Comparison of ENCODE assay signal across 35 cellular contexts in the genomic region with DNA sequence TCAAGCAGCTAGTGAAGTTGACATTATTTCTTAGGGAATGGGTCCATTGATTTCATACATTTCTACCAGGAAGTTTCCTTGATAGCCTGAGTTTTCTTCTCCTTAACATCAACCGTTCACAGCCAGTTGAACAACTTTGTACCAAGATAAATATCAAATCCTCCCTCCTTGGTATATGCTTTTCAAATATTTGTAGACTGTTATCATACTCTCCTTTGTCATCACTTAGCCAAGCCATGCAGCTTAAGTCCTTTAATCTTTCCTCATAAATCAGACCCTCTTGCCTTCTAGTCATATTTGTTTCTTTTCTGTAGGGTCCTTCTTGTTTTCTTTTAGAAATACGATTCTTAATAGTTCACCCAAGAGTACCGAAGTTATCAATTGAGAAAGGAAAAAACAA. TPM values are rescaled to one million over a fixed set of nuclear protein-coding genes. Genes with fewer than 3 reads are reported as not detected.
"Had no signal": no experiment of that assay in that cellular context is flagged by ENCODE, and none has a peak within 500 bp of the region (broad histone marks: within the 10 kb centered on the region; RNA-seq: fewer than 3 reads in every experiment).

No MANE protein-coding gene starts in this region.

- FAIRE-seq: endometrium had no signal

- H3K4me3 ChIP-seq: ascending aorta, breast epithelium, cardiac muscle cell, colonic mucosa, esophagus squamous epithelium, gastroesophageal sphincter had no signal

- H3K4me3 Mint-ChIP-seq: activated CD4-positive, alpha-beta memory T cell treated with anti-CD3 and anti-CD28 coated beads for 36 hours; activated CD4-positive, alpha-beta T cell treated with anti-CD3 and anti-CD28 coated beads for 36 hours; activated CD4-positive, alpha-beta T cell treated with anti-CD3 and anti-CD28 coated beads, Interleukin-2, amount 10 ng/mL, durations not matched to agents 24 days and 14 days; activated naive CD4-positive, alpha-beta T cell treated with anti-CD3 and anti-CD28 coated beads, Interleukin-2, amount 10 ng/mL, durations not matched to agents 7 days and 5 days; activated naive CD8-positive, alpha-beta T cell treated with anti-CD3 and anti-CD28 coated beads, Interleukin-2, amount 10 ng/mL, durations not matched to agents 7 days and 5 days; activated T-cell treated with anti-CD3 and anti-CD28 coated beads, Interleukin-2, amount 50 U/mL, for 24 hours; activated T-cell treated with anti-CD3 and anti-CD28 coated beads, Interleukin-2, amount 50 U/mL, for 72 hours; brain; T-helper 17 cell; T-helper 2 cell treated with Interferon-gamma antibody and Interleukin-4, amounts not matched to agents 5 μg/mL and 100 μg/mL, for 36 hours had no signal

- H3K9me3 Mint-ChIP-seq: activated CD4-positive, alpha-beta T cell treated with anti-CD3 and anti-CD28 coated beads, Interleukin-2, amount 10 ng/mL, durations not matched to agents 24 days and 14 days; activated naive CD4-positive, alpha-beta T cell treated with anti-CD3 and anti-CD28 coated beads, Interleukin-2, amount 10 ng/mL, durations not matched to agents 7 days and 5 days; T-helper 2 cell treated with Interferon-gamma antibody and Interleukin-4, amounts not matched to agents 5 μg/mL and 100 μg/mL, for 36 hours had no signal

- H3K4me1 Mint-ChIP-seq: activated CD4-positive, alpha-beta T cell treated with anti-CD3 and anti-CD28 coated beads for 36 hours; activated CD4-positive, alpha-beta T cell treated with anti-CD3 and anti-CD28 coated beads, Interleukin-2, amount 10 ng/mL, durations not matched to agents 24 days and 14 days; activated naive CD4-positive, alpha-beta T cell treated with anti-CD3 and anti-CD28 coated beads, Interleukin-2, amount 10 ng/mL, durations not matched to agents 7 days and 5 days; activated naive CD8-positive, alpha-beta T cell treated with anti-CD3 and anti-CD28 coated beads, Interleukin-2, amount 10 ng/mL, durations not matched to agents 7 days and 5 days; brain; T-helper 17 cell had no signal

- H3K27me3 Mint-ChIP-seq: activated CD4-positive, alpha-beta memory T cell treated with anti-CD3 and anti-CD28 coated beads for 36 hours; activated CD4-positive, alpha-beta T cell treated with anti-CD3 and anti-CD28 coated beads for 36 hours; activated CD4-positive, alpha-beta T cell treated with anti-CD3 and anti-CD28 coated beads, Interleukin-2, amount 10 ng/mL, durations not matched to agents 24 days and 14 days; activated naive CD4-positive, alpha-beta T cell treated with anti-CD3 and anti-CD28 coated beads, Interleukin-2, amount 10 ng/mL, durations not matched to agents 7 days and 5 days; activated naive CD8-positive, alpha-beta T cell treated with anti-CD3 and anti-CD28 coated beads, Interleukin-2, amount 10 ng/mL, durations not matched to agents 7 days and 5 days; activated T-cell treated with anti-CD3 and anti-CD28 coated beads, Interleukin-2, amount 50 U/mL, for 24 hours; T-helper 17 cell had no signal

- H3K36me3 Mint-ChIP-seq: activated CD4-positive, alpha-beta memory T cell treated with anti-CD3 and anti-CD28 coated beads for 36 hours; activated naive CD4-positive, alpha-beta T cell treated with anti-CD3 and anti-CD28 coated beads, Interleukin-2, amount 10 ng/mL, durations not matched to agents 7 days and 5 days; activated naive CD4-positive, alpha-beta T cell treated with anti-CD3 and anti-CD28 coated beads, Interleukin-2, amount 50 U/mL, for 72 hours; activated naive CD8-positive, alpha-beta T cell treated with anti-CD3 and anti-CD28 coated beads, Interleukin-2, amount 10 ng/mL, durations not matched to agents 7 days and 5 days; brain had no signal

- H3K27ac Mint-ChIP-seq: activated CD4-positive, alpha-beta memory T cell treated with anti-CD3 and anti-CD28 coated beads for 36 hours; activated CD4-positive, alpha-beta T cell treated with anti-CD3 and anti-CD28 coated beads for 36 hours; activated CD4-positive, alpha-beta T cell treated with anti-CD3 and anti-CD28 coated beads, Interleukin-2, amount 10 ng/mL, durations not matched to agents 24 days and 14 days; activated naive CD4-positive, alpha-beta T cell treated with anti-CD3 and anti-CD28 coated beads, Interleukin-2, amount 10 ng/mL, durations not matched to agents 7 days and 5 days; activated naive CD4-positive, alpha-beta T cell treated with anti-CD3 and anti-CD28 coated beads, Interleukin-2, amount 50 U/mL, for 72 hours; activated naive CD8-positive, alpha-beta T cell treated with anti-CD3 and anti-CD28 coated beads, Interleukin-2, amount 10 ng/mL, durations not matched to agents 7 days and 5 days; activated T-cell treated with anti-CD3 and anti-CD28 coated beads, Interleukin-2, amount 50 U/mL, for 24 hours; activated T-cell treated with anti-CD3 and anti-CD28 coated beads, Interleukin-2, amount 50 U/mL, for 72 hours; brain; T-helper 17 cell; T-helper 2 cell treated with Interferon-gamma antibody and Interleukin-4, amounts not matched to agents 5 μg/mL and 100 μg/mL, for 36 hours had no signal

- DNase-seq: activated CD4-positive, alpha-beta memory T cell treated with anti-CD3 and anti-CD28 coated beads for 36 hours; activated CD4-positive, alpha-beta T cell treated with anti-CD3 and anti-CD28 coated beads for 36 hours; activated CD4-positive, alpha-beta T cell treated with anti-CD3 and anti-CD28 coated beads, Interleukin-2, amount 10 ng/mL, durations not matched to agents 24 days and 14 days; activated CD4-positive, CD25-positive, alpha-beta regulatory T cell; activated CD4-positive, CD25-positive, alpha-beta regulatory T cell treated with anti-CD3 and anti-CD28 coated beads, Interleukin-2, amount 50 U/mL, for 72 hours; activated CD8-positive, alpha-beta memory T cell treated with anti-CD3 and anti-CD28 coated beads, Interleukin-2, amount 50 U/mL, for 48 hours; activated gamma-delta T cell; activated naive CD4-positive, alpha-beta T cell; activated naive CD4-positive, alpha-beta T cell treated with anti-CD3 and anti-CD28 coated beads, Interleukin-2, amount 10 ng/mL, durations not matched to agents 7 days and 5 days; activated naive CD8-positive, alpha-beta T cell treated with anti-CD3 and anti-CD28 coated beads, Interleukin-2, amount 10 ng/mL, durations not matched to agents 7 days and 5 days; activated T-cell treated with anti-CD3 and anti-CD28 coated beads for 4 hours; activated T-cell treated with anti-CD3 and anti-CD28 coated beads, Interleukin-2, amount 50 U/mL, for 24 hours; activated T-cell treated with anti-CD3 and anti-CD28 coated beads, Interleukin-2, amount 50 U/mL, for 72 hours; central memory CD4-positive, alpha-beta T cell; cerebellar nuclear complex; colonic mucosa; effector CD8-positive, alpha-beta T cell; esophagus squamous epithelium; foreskin melanocyte; T-helper 1 cell; T-helper 17 cell; T1000 had no signal

RNA-seq across cellular contexts. Expression of a gene that starts 25.6 kb away (rescaled TPM):
- total RNA-seq: activated CD4-positive, alpha-beta memory T cell treated with anti-CD3 and anti-CD28 coated beads for 36 hours; activated CD4-positive, alpha-beta T cell treated with anti-CD3 and anti-CD28 coated beads for 36 hours; activated CD4-positive, alpha-beta T cell treated with anti-CD3 and anti-CD28 coated beads, Interleukin-2, amount 10 ng/mL, durations not matched to agents 24 days and 14 days; activated naive CD4-positive, alpha-beta T cell treated with anti-CD3 and anti-CD28 coated beads, Interleukin-2, amount 50 U/mL, for 72 hours; activated naive CD8-positive, alpha-beta T cell treated with anti-CD3 and anti-CD28 coated beads, Interleukin-2, amount 10 ng/mL, durations not matched to agents 7 days and 5 days; activated T-cell treated with anti-CD3 and anti-CD28 coated beads, Interleukin-2, amount 50 U/mL, for 72 hours; ascending aorta; cardiac muscle cell; dermis microvascular lymphatic vessel endothelial cell; endothelial cell of umbilical vein; esophagus squamous epithelium; fibroblast of lung; fibroblast of villous mesenchyme; gastroesophageal sphincter; glomerular endothelial cell; T-helper 17 cell had no signal
